ENCODE assay signal across 1 cellular context in genomic region chr6:35734319-35734718, GRCh38.
A peak's percentile ranks its signal among the peaks of the same experiment; 100 is the strongest.
TF ChIP-seq lines count a peak whose summit lies in the region.

No MANE protein-coding gene starts in this region.

TF ChIP-seq in HEK293, 187 proteins besides CTCF, POLR2A, EP300 and RAD21 (continued from another document):
- TF ChIP-seq ATF2 (tag by site-specific recombination; IDR thresholded peaks at IDR 0.05; ENCODE audit: low read depth), result peak; percentile 77
- 0 out of 2 replicates have a peak, but pooled peaks have one; percentile 24 for TF ChIP-seq ZNF629 (tag by site-specific recombination; IDR thresholded peaks at IDR 0.05)
